Comparison of ENCODE assay signal across 14 cellular contexts in the genomic region with DNA sequence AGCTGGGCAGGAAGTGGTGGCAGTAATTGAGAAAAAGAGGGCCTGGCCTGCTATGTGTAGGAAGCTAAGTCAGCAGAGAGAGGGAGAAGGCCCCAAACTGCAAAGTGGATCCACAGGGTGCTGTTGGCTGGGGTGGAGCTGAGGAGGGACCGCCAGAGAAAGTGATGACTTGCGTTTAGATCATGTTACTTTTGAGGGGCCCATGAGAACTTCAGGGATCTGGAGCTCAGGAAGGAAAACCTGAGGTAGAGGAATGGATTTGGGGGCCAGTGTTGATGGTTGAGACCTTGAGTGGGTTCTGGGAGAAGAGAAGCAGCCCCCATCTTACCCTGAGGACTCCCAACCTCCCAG.
DNase-seq lines count a peak whose midpoint lies in the region; ATAC-seq, FAIRE-seq and TF ChIP-seq lines count a peak whose summit lies in the region.
"Had no signal": no experiment of that assay in that cellular context is flagged by ENCODE, and none has a peak within 500 bp of the region (broad histone marks: within the 10 kb centered on the region; RNA-seq: fewer than 3 reads in every experiment).

No MANE protein-coding gene starts in this region.

- H3K18ac ChIP-seq in mesendoderm (ENCODE audit: low read length), result no peak overlapping the region

- FAIRE-seq in HepG2 (lab: Jason Lieb, UNC), result no peak
- FAIRE-seq: kidney, RCC 7860 had no signal

- WGBS in HepG2 (ENCODE audit: low lambda C conversion rate), result 32% methylated on average over 2 of the region's 2 CpGs
- WGBS in right lobe of liver (ENCODE audit: insufficient coverage, low coverage, low lambda C conversion rate, missing lambda C conversion rate), result 95% methylated on average over 2 of the region's 2 CpGs
- no CpG with 5 or more reads among the region's 2 CpGs for WGBS in mesendoderm (ENCODE audit: extremely low coverage, insufficient coverage, low lambda C conversion rate)

- POLR2A ChIA-PET in HepG2 (lab: Yijun Ruan, JAX), result no interaction called here

- H3K27ac ChIP-seq in HepG2 (ENCODE audit: extremely low read length, insufficient read depth, low read length), result no peak overlapping the region
- H3K27ac ChIP-seq in right lobe of liver, result no peak overlapping the region
- peak overlapping the region; percentile 51 for H3K27ac ChIP-seq in cingulate gyrus (ENCODE audit: low read depth, low read length)
- no peak overlapping the region for H3K27ac ChIP-seq in osteoblast (ENCODE audit: low read depth, low read length)
- H3K27ac ChIP-seq in substantia nigra (ENCODE audit: low read depth, low read length, poor library complexity, severe bottlenecking), result no peak overlapping the region
- H3K27ac ChIP-seq in mesendoderm (ENCODE audit: low read depth, low read length), result no peak overlapping the region
- H3K27ac ChIP-seq: prostate gland had no signal

- no peaks in the 10 kb centered on the region for H3K79me1 ChIP-seq in mesendoderm (ENCODE audit: low read length)

- H3K9ac ChIP-seq in HepG2 (ENCODE audit: insufficient read depth, low read depth, low read length), result no peak overlapping the region
- H3K9ac ChIP-seq in mesendoderm (ENCODE audit: low read length), result no peak overlapping the region

- CTCF ChIA-PET in HepG2 (lab: Yijun Ruan, JAX; ENCODE audit: low intra/inter-chr PET ratio, low total read pairs), result no interaction called here

- DNase-seq in HepG2 (ENCODE audit: low spot score), result no peak
- no peak for DNase-seq in right lobe of liver
- no peak for DNase-seq in osteoblast (ENCODE audit: insufficient read length, low spot score, missing footprints)
- no peak for DNase-seq in substantia nigra (lab: John Stamatoyannopoulos, UW)
- no peak for DNase-seq in mesendoderm
- DNase-seq: activated T-cell treated with anti-CD3 and anti-CD28 coated beads for 4 hours, caudate nucleus, kidney, NCI-H774 had no signal

- ATAC-seq in HepG2 (no peak; the same call in 1 of the 3 replicates), right lobe of liver (no peak), HG03139 (IDR thresholded peaks at IDR 0.05; ENCODE audit: unreplicated experiment) (no peak), HG03175 (IDR thresholded peaks at IDR 0.05; ENCODE audit: unreplicated experiment) (no peak)

- peaks cover 9 to 69% of the 10 kb centered on the region in 2 experiments; a peak in 4 of 5 replicates for H3K27me3 ChIP-seq in HepG2 (ENCODE audit: control insufficient read depth in 1 of 2, insufficient read depth in 2 of 2, low read length in 2 of 2)
- no peaks in the 10 kb centered on the region for H3K27me3 ChIP-seq in right lobe of liver
- H3K27me3 ChIP-seq in osteoblast (ENCODE audit: insufficient read depth, low read length), result no peaks in the 10 kb centered on the region
- no peaks in the 10 kb centered on the region for H3K27me3 ChIP-seq in mesendoderm (ENCODE audit: insufficient read depth, low read length, poor library complexity)

- no peak overlapping the region for H2BK120ac ChIP-seq in mesendoderm (ENCODE audit: low read depth, low read length)

- H3K79me2 ChIP-seq in HepG2 (ENCODE audit: insufficient read depth, low read length) (no peaks in the 10 kb centered on the region), osteoblast (ENCODE audit: insufficient read depth, low read length) (no peaks in the 10 kb centered on the region), mesendoderm (ENCODE audit: control insufficient read depth, insufficient read depth, low read length) (no peaks in the 10 kb centered on the region)

- TF ChIP-seq POLR2A in HepG2 (IDR thresholded peaks at IDR 0.05; ENCODE audit: insufficient read depth in 1 of 2, low read depth in 2 of 2, low read length in 2 of 2), result no peak
- TF ChIP-seq POLR2A in right lobe of liver (IDR thresholded peaks at IDR 0.05), result no peak

- H3K4ac ChIP-seq in mesendoderm (ENCODE audit: low read depth, low read length), result no peak overlapping the region

- no peak overlapping the region for H2BK5ac ChIP-seq in mesendoderm (ENCODE audit: low read length)

- no peak overlapping the region for H4K5ac ChIP-seq in mesendoderm (ENCODE audit: low read length)

- in situ Hi-C loops in HepG2 (cut with HindIII; ENCODE audit: extremely low pct_ligation_motif_present, low pct_unique_long_range_greater_than_20kb), result no loop called here

- H3K36me3 ChIP-seq in HepG2 (replicated peaks in 1 of 2; ENCODE audit: control insufficient read depth in 1 of 2, insufficient read depth in 2 of 2, low read length in 2 of 2) (no peaks in the 10 kb centered on the region), right lobe of liver (no peaks in the 10 kb centered on the region), osteoblast (ENCODE audit: insufficient read depth, low read length) (no peaks in the 10 kb centered on the region), mesendoderm (ENCODE audit: control insufficient read depth, insufficient read depth, low read length) (no peaks in the 10 kb centered on the region)
- H3K36me3 ChIP-seq: prostate gland had no signal

- no peak overlapping the region for H3K23ac ChIP-seq in mesendoderm (ENCODE audit: low read length)

- TF ChIP-seq CTCF in HepG2 (CRISPR knock-in tag; IDR thresholded peaks at IDR 0.05) (no peak), right lobe of liver (IDR thresholded peaks at IDR 0.05) (no peak), osteoblast (IDR thresholded peaks at IDR 0.05; ENCODE audit: extremely low read depth, low read depth, low read length) (no peak)

- no peak overlapping the region for H4K8ac ChIP-seq in mesendoderm (ENCODE audit: low read depth, low read length)

- peaks cover 6% of the 10 kb centered on the region; the same call in 1 of the 2 replicates for H3K9me3 ChIP-seq in HepG2 (ENCODE audit: low read length)
- H3K9me3 ChIP-seq in right lobe of liver, result no peaks in the 10 kb centered on the region
- H3K9me3 ChIP-seq in osteoblast (ENCODE audit: low read depth, low read length), result peaks cover 3% of the 10 kb centered on the region
- H3K9me3 ChIP-seq: prostate gland had no signal

- H2BK15ac ChIP-seq in mesendoderm (replicated peaks; ENCODE audit: low read depth), result no peak overlapping the region

- peaks cover 32% of the 10 kb centered on the region for H3K4me1 ChIP-seq in HepG2 (ENCODE audit: insufficient read depth, low read length)
- peaks cover 0 to 25% (median 5%) of the 10 kb centered on the region in 4 donors for H3K4me1 ChIP-seq in right lobe of liver
- H3K4me1 ChIP-seq in osteoblast (ENCODE audit: insufficient read depth, low read length), result peaks cover 28% of the 10 kb centered on the region
- peaks cover 4% of the 10 kb centered on the region for H3K4me1 ChIP-seq in mesendoderm (ENCODE audit: control insufficient read depth, low read depth, low read length)
- H3K4me1 ChIP-seq: prostate gland had no signal

- H3K56ac ChIP-seq in mesendoderm (ENCODE audit: low read length), result no peak overlapping the region

- TF ChIP-seq EP300 in HepG2 (IDR thresholded peaks at IDR 0.05; ENCODE audit: low read depth in 2 of 2, low read length in 2 of 2) (no peak), HepG2 (CRISPR knock-in tag; IDR thresholded peaks at IDR 0.05; ENCODE audit: borderline replicate concordance) (no peak)

- H4K20me1 ChIP-seq in HepG2 (ENCODE audit: insufficient read depth, low read length), result no peaks in the 10 kb centered on the region
- H4K20me1 ChIP-seq in osteoblast (ENCODE audit: insufficient read depth, low read length), result no peaks in the 10 kb centered on the region

- no peak overlapping the region for H2AK5ac ChIP-seq in mesendoderm (ENCODE audit: low read length)

- BruUV-seq in HepG2 (replicated peaks; lab: Mats Ljungman, UMichigan), result no TSS peak

- H2AFZ ChIP-seq in HepG2 (ENCODE audit: low read length) (no peak overlapping the region), osteoblast (ENCODE audit: low read length) (peak overlapping the region; percentile 26)

- peak overlapping the region; percentile 10; the same call in 1 of the 2 replicates for H3K4me2 ChIP-seq in HepG2 (ENCODE audit: low read depth, low read length)
- no peak overlapping the region for H3K4me2 ChIP-seq in osteoblast (ENCODE audit: insufficient read depth, low read length)
- no peak overlapping the region for H3K4me2 ChIP-seq in mesendoderm (ENCODE audit: low read length)

- H3K4me3 ChIP-seq in HepG2 (replicated peaks in 1 of 3; ENCODE audit: insufficient read depth in 1 of 3, low read depth in 2 of 3, low read length in 3 of 3) (no peak overlapping the region), right lobe of liver (no peak overlapping the region), osteoblast (ENCODE audit: insufficient read depth, low read length) (no peak overlapping the region), mesendoderm (ENCODE audit: low read length) (no peak overlapping the region)
- H3K4me3 ChIP-seq: prostate gland had no signal

- no peak for TF ChIP-seq RAD21 in HepG2 (CRISPR knock-in tag; IDR thresholded peaks at IDR 0.05)

- intact Hi-C loops in HepG2 (cut with micrococcal nuclease; ENCODE audit: unreplicated experiment) (no loop called here), right lobe of liver (cut with DNase I) (no loop called here)

TF ChIP-seq in HepG2, 621 proteins besides CTCF, POLR2A, EP300 and RAD21 (continues in another document):
- TF ChIP-seq PITX1 (CRISPR knock-in tag; IDR thresholded peaks at IDR 0.05) (no peak), NAIF1 (CRISPR knock-in tag; IDR thresholded peaks at IDR 0.05; ENCODE audit: borderline replicate concordance) (no peak), TBX3 (IDR thresholded peaks at IDR 0.05; ENCODE audit: borderline replicate concordance) (no peak), TBL1XR1 (IDR thresholded peaks at IDR 0.05; ENCODE audit: borderline replicate concordance, low read length, partially characterized antibody) (no peak), FLYWCH1 (CRISPR knock-in tag; IDR thresholded peaks at IDR 0.05) (no peak), MYC (CRISPR knock-in tag; IDR thresholded peaks at IDR 0.05; ENCODE audit: borderline replicate concordance) (peak; percentile 4; the same call in 1 of the 2 replicates), KMT2A (CRISPR knock-in tag; IDR thresholded peaks at IDR 0.05) (no peak), KLF15 (CRISPR knock-in tag; IDR thresholded peaks at IDR 0.05; ENCODE audit: borderline replicate concordance) (no peak)
- TF ChIP-seq, protein P1, sequence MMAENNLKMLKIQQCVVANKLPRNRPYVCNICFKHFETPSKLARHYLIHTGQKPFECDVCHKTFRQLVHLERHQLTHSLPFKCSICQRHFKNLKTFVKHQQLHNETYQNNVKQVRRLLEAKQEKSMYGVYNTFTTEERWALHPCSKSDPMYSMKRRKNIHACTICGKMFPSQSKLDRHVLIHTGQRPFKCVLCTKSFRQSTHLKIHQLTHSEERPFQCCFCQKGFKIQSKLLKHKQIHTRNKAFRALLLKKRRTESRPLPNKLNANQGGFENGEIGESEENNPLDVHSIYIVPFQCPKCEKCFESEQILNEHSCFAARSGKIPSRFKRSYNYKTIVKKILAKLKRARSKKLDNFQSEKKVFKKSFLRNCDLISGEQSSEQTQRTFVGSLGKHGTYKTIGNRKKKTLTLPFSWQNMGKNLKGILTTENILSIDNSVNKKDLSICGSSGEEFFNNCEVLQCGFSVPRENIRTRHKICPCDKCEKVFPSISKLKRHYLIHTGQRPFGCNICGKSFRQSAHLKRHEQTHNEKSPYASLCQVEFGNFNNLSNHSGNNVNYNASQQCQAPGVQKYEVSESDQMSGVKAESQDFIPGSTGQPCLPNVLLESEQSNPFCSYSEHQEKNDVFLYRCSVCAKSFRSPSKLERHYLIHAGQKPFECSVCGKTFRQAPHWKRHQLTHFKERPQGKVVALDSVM (CRISPR knock-in tag; IDR thresholded peaks at IDR 0.05), result peak; percentile 1; the same call in 1 of the 2 replicates
